Comparison of ENCODE assay signal across 8 cellular contexts in genomic region chr16:30032083-30032819, GRCh38. TPM values are rescaled to one million over a fixed set of nuclear protein-coding genes. Genes with fewer than 3 reads are reported as not detected.
DNase-seq lines count a peak whose midpoint lies in the region; ATAC-seq and TF ChIP-seq lines count a peak whose summit lies in the region.

No MANE protein-coding gene starts in this region.

- DNase-seq in EL: peak; percentile 69
- DNase-seq in M059J (ENCODE audit: low read depth): peak; percentile 64
- peak; percentile 77 to 93 for DNase-seq in SHP77 (lab: John Stamatoyannopoulos, UW)
- DNase-seq in activated T-helper 2 cell treated with anti-CD3 and anti-CD28 coated beads, Interferon-gamma antibody, Interleukin-2, Interleukin-4, amounts not matched to agents 10 μg/mL and 5 μg/mL and 100 μg/mL, durations not matched to agents 14 hours and 24 hours and 36 hours (ENCODE audit: low spot score): peak; percentile 57
- peak in 1 of 2 donors; percentile 30 for DNase-seq in foreskin keratinocyte
- DNase-seq in posterior cingulate gyrus: peak in 6 of 10 donors; percentile 52 to 91 (median 74)

- H3K27ac Mint-ChIP-seq in activated T-helper 2 cell treated with anti-CD3 and anti-CD28 coated beads, Interferon-gamma antibody, Interleukin-2, Interleukin-4, amounts not matched to agents 10 μg/mL and 5 μg/mL and 100 μg/mL, durations not matched to agents 14 hours and 24 hours and 36 hours: no peak overlapping the region

- peaks cover 47% of the 10 kb centered on the region for H3K27me3 ChIP-seq in foreskin keratinocyte

- no peaks in the 10 kb centered on the region for H3K9me3 Mint-ChIP-seq in activated T-helper 2 cell treated with anti-CD3 and anti-CD28 coated beads, Interferon-gamma antibody, Interleukin-2, Interleukin-4, amounts not matched to agents 10 μg/mL and 5 μg/mL and 100 μg/mL, durations not matched to agents 14 hours and 24 hours and 36 hours

- peaks cover 48% of the 10 kb centered on the region for H3K27me3 Mint-ChIP-seq in activated T-helper 2 cell treated with anti-CD3 and anti-CD28 coated beads, Interferon-gamma antibody, Interleukin-2, Interleukin-4, amounts not matched to agents 10 μg/mL and 5 μg/mL and 100 μg/mL, durations not matched to agents 14 hours and 24 hours and 36 hours (ENCODE audit: low read depth)

- peak overlapping the region; percentile 27 for H3K4me3 Mint-ChIP-seq in activated T-helper 2 cell treated with anti-CD3 and anti-CD28 coated beads, Interferon-gamma antibody, Interleukin-2, Interleukin-4, amounts not matched to agents 10 μg/mL and 5 μg/mL and 100 μg/mL, durations not matched to agents 14 hours and 24 hours and 36 hours (ENCODE audit: low read depth)

- ATAC-seq in foreskin keratinocyte: peak; percentile 20
- ATAC-seq in GM18498 (IDR thresholded peaks at IDR 0.05; ENCODE audit: unreplicated experiment): no peak
- no peak for ATAC-seq in HG03442 (IDR thresholded peaks at IDR 0.05; ENCODE audit: unreplicated experiment)

- TF ChIP-seq CTCF in foreskin keratinocyte (conservative IDR thresholded peaks at IDR 0.05): peak; percentile 82

- intact Hi-C loops in activated T-helper 2 cell treated with anti-CD3 and anti-CD28 coated beads, Interferon-gamma antibody, Interleukin-2, Interleukin-4, amounts not matched to agents 10 μg/mL and 5 μg/mL and 100 μg/mL, durations not matched to agents 14 hours and 24 hours and 36 hours (cut with micrococcal nuclease): loop anchor here (1.0 kb wide), 1 partner anchor 331 kb away; no protein-coding TSS in a partner anchor
- intact Hi-C loops in posterior cingulate gyrus (cut with DNase I): no loop called here

- H3K4me1 ChIP-seq in foreskin keratinocyte: no peaks in the 10 kb centered on the region

- peaks cover 12% of the 10 kb centered on the region for H3K4me1 Mint-ChIP-seq in activated T-helper 2 cell treated with anti-CD3 and anti-CD28 coated beads, Interferon-gamma antibody, Interleukin-2, Interleukin-4, amounts not matched to agents 10 μg/mL and 5 μg/mL and 100 μg/mL, durations not matched to agents 14 hours and 24 hours and 36 hours (ENCODE audit: low read depth)

- no peaks in the 10 kb centered on the region for H3K36me3 Mint-ChIP-seq in activated T-helper 2 cell treated with anti-CD3 and anti-CD28 coated beads, Interferon-gamma antibody, Interleukin-2, Interleukin-4, amounts not matched to agents 10 μg/mL and 5 μg/mL and 100 μg/mL, durations not matched to agents 14 hours and 24 hours and 36 hours (ENCODE audit: low read depth)

- no peak overlapping the region for H3K27ac ChIP-seq in foreskin keratinocyte

RNA-seq across cellular contexts. Expression of gene TLCD3B, which starts 1.2 kb away (rescaled TPM):
- 0.42 TPM in 1 of 2 replicates, not detected in the other for total RNA-seq in M059J (2014; rRNA removed; shearing (Covaris generic))
- 2.3 and 2.6 TPM in 2 replicates for total RNA-seq in activated T-helper 2 cell treated with anti-CD3 and anti-CD28 coated beads, Interferon-gamma antibody, Interleukin-2, Interleukin-4, amounts not matched to agents 10 μg/mL and 5 μg/mL and 100 μg/mL, durations not matched to agents 14 hours and 24 hours and 36 hours
- total RNA-seq in foreskin keratinocyte: 0.07 TPM in 1 of 2 replicates, not detected in the other
- not detected in 2 replicates for polyA plus RNA-seq in foreskin keratinocyte

RNA-seq across cellular contexts. Expression of gene C16orf92, which starts 9.3 kb away (rescaled TPM):
- not detected in 2 replicates for total RNA-seq in M059J (2014; rRNA removed; shearing (Covaris generic))
- not detected in 2 replicates for total RNA-seq in activated T-helper 2 cell treated with anti-CD3 and anti-CD28 coated beads, Interferon-gamma antibody, Interleukin-2, Interleukin-4, amounts not matched to agents 10 μg/mL and 5 μg/mL and 100 μg/mL, durations not matched to agents 14 hours and 24 hours and 36 hours
- total RNA-seq in foreskin keratinocyte: not detected in 2 replicates
- polyA plus RNA-seq in foreskin keratinocyte: not detected in 2 replicates

RNA-seq across cellular contexts. Expression of gene DOC2A, which starts 21.4 kb away (rescaled TPM):
- 0.52 and 0.62 TPM in 2 replicates for total RNA-seq in M059J (2014; rRNA removed; shearing (Covaris generic))
- total RNA-seq in activated T-helper 2 cell treated with anti-CD3 and anti-CD28 coated beads, Interferon-gamma antibody, Interleukin-2, Interleukin-4, amounts not matched to agents 10 μg/mL and 5 μg/mL and 100 μg/mL, durations not matched to agents 14 hours and 24 hours and 36 hours: 0.87 and 1.2 TPM in 2 replicates
- 0.27 and 0.56 TPM in 2 replicates for total RNA-seq in foreskin keratinocyte
- 0.32 and 0.66 TPM in 2 replicates for polyA plus RNA-seq in foreskin keratinocyte

RNA-seq across cellular contexts. Expression of gene ALDOA, which starts 33.3 kb away (rescaled TPM):
- 3,016 and 3,039 TPM in 2 replicates for total RNA-seq in M059J (2014; rRNA removed; shearing (Covaris generic))
- 2,017 and 2,037 TPM in 2 replicates for total RNA-seq in activated T-helper 2 cell treated with anti-CD3 and anti-CD28 coated beads, Interferon-gamma antibody, Interleukin-2, Interleukin-4, amounts not matched to agents 10 μg/mL and 5 μg/mL and 100 μg/mL, durations not matched to agents 14 hours and 24 hours and 36 hours
- total RNA-seq in foreskin keratinocyte: 1,171 and 1,282 TPM in 2 replicates
- 1,433 and 1,464 TPM in 2 replicates for polyA plus RNA-seq in foreskin keratinocyte

RNA-seq across cellular contexts. Expression of gene INO80E, which starts 36.2 kb away (rescaled TPM):
- total RNA-seq in M059J (2014; rRNA removed; shearing (Covaris generic)): 122 and 187 TPM in 2 replicates
- total RNA-seq in activated T-helper 2 cell treated with anti-CD3 and anti-CD28 coated beads, Interferon-gamma antibody, Interleukin-2, Interleukin-4, amounts not matched to agents 10 μg/mL and 5 μg/mL and 100 μg/mL, durations not matched to agents 14 hours and 24 hours and 36 hours: 112 and 119 TPM in 2 replicates
- 71.4 and 72.3 TPM in 2 replicates for total RNA-seq in foreskin keratinocyte
- polyA plus RNA-seq in foreskin keratinocyte: 88.2 and 90.5 TPM in 2 replicates
